Comparison of ENCODE assay signal across 8 cellular contexts in the genomic region with DNA sequence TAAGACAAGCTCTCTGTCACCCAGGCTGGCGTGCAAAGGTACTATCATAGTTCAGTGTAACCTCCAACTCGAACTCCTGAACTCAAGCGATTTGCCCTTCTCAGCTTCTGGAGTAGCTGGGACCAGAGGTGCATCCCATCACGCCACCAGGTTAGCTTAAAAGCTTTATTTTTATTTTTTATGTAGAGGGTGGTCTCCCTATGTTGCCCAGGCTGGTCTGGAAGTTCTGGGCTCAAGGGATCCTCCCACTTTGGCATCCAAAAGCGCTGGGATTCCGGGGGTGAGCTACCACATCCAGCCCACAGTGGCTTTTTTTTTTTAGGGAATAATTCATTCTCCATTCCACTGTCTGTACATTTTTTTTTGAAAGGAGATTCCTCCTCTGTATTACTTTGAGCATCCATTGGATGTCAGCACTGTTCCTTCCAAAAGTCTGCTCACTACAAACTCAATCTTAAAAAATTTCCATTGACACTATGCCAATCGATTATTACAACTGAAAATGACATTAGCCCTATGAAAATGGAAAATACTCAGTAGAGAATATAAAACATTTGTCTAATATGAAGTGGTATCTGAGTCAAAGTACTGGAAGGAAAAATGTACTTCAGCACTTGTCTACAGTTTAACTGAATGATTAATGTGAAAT. TPM values are rescaled to one million over a fixed set of nuclear protein-coding genes. Genes with fewer than 3 reads are reported as not detected.
A peak's percentile ranks its signal among the peaks of the same experiment; 100 is the strongest.
DNase-seq lines count a peak whose midpoint lies in the region; TF ChIP-seq lines count a peak whose summit lies in the region.

No MANE protein-coding gene starts in this region.

- peaks cover 21% of the 10 kb centered on the region for H3K36me3 Mint-ChIP-seq in activated naive CD4-positive, alpha-beta T cell treated with anti-CD3 and anti-CD28 coated beads for 36 hours (ENCODE audit: low read depth)

- H3K27me3 Mint-ChIP-seq in activated naive CD4-positive, alpha-beta T cell treated with anti-CD3 and anti-CD28 coated beads for 36 hours (ENCODE audit: low read depth), result no peaks in the 10 kb centered on the region

- H3K9me3 ChIP-seq in transverse colon, result no peaks in the 10 kb centered on the region

- no peaks in the 10 kb centered on the region for H3K9me3 Mint-ChIP-seq in activated naive CD4-positive, alpha-beta T cell treated with anti-CD3 and anti-CD28 coated beads for 36 hours

- H3K4me1 ChIP-seq in transverse colon, result peaks cover 27 to 68% (median 42%) of the 10 kb centered on the region in 4 donors

- peaks cover 46% of the 10 kb centered on the region for H3K4me1 Mint-ChIP-seq in activated naive CD4-positive, alpha-beta T cell treated with anti-CD3 and anti-CD28 coated beads for 36 hours (ENCODE audit: low read depth)

- no peak for TF ChIP-seq EP300 in transverse colon (IDR thresholded peaks at IDR 0.05; ENCODE audit: low read depth)

- peak overlapping the region; percentile 99 for H3K27ac Mint-ChIP-seq in activated naive CD4-positive, alpha-beta T cell treated with anti-CD3 and anti-CD28 coated beads for 36 hours

- no peak for TF ChIP-seq POLR2A in transverse colon (IDR thresholded peaks at IDR 0.05)

- CTCF ChIA-PET in activated naive CD4-positive, alpha-beta T cell treated with anti-CD3 and anti-CD28 coated beads for 36 hours (lab: Charles Lee), result interaction anchor here (0.6 to 3.3 kb wide), 25 partner anchors 10 to 817 kb away, joined by 3 to 48 read pairs (median 4); no protein-coding TSS in a partner anchor

- WGBS in transverse colon (ENCODE audit: low coverage in 1 of 2), 2 donors, result 38% methylated on average over 7 of the region's 7 CpGs

- peak; percentile 34 to 54 (median 39) for TF ChIP-seq CTCF in transverse colon (IDR thresholded peaks at IDR 0.05)

- peak overlapping the region; percentile 28 to 100 (median 98) for H3K4me3 ChIP-seq in transverse colon

- no peaks in the 10 kb centered on the region for H3K36me3 ChIP-seq in transverse colon

- no peaks in the 10 kb centered on the region for H3K27me3 ChIP-seq in transverse colon

- intact Hi-C loops in activated naive CD4-positive, alpha-beta T cell treated with anti-CD3 and anti-CD28 coated beads for 36 hours (cut with micrococcal nuclease), result loop anchor here (1.0 to 10.0 kb wide), 11 partner anchors 44 to 1238 kb away; partner anchors contain the start of gene MRPL16
- intact Hi-C loops in transverse colon (cut with DNase I; ENCODE audit: low total_unique reads), result no loop called here

- H3K4me3 Mint-ChIP-seq in activated naive CD4-positive, alpha-beta T cell treated with anti-CD3 and anti-CD28 coated beads for 36 hours, result peak overlapping the region; percentile 100

- in situ Hi-C loops in transverse colon (cut with MboI; ENCODE audit: low pct_ligation_motif_present in 1 of 4, low pct_unique_long_range_greater_than_20kb in 1 of 4, low sequenced_read_pairs in 3 of 4), result loop anchor here in 1 of 4 donors (10.0 kb wide), 1 partner anchor 568 kb away; the partner anchor contains the start of gene FAM111A

- peak; percentile 12 for DNase-seq in activated naive CD4-positive, alpha-beta T cell treated with anti-CD3 and anti-CD28 coated beads for 36 hours
- no peak for DNase-seq in activated naive CD4-positive, alpha-beta T cell (lab: John Stamatoyannopoulos, UW)
- DNase-seq in NCI-H446 (lab: John Stamatoyannopoulos, UW) (peak; percentile 20 to 23), caudate nucleus (lab: John Stamatoyannopoulos, UW) (peak in 3 of 61 donors; percentile 4 to 20 (median 8)), lung microvascular endothelial cell (ENCODE audit: low read depth in 2 of 2) (peak; percentile 48 to 61), transverse colon (no peak), NCI-H1092 (lab: John Stamatoyannopoulos, UW) (no peak), SHP77 treated with DMSO at 0.1 percent for 48 hours (lab: John Stamatoyannopoulos, UW) (no peak)

- H3K27ac ChIP-seq in caudate nucleus (ENCODE audit: low read depth, low read length) (peak overlapping the region; percentile 99), transverse colon (peak overlapping the region; percentile 100)

RNA-seq across cellular contexts. Expression of gene LPXN, which starts 1.3 kb away (rescaled TPM):
- total RNA-seq in activated naive CD4-positive, alpha-beta T cell treated with anti-CD3 and anti-CD28 coated beads for 36 hours, result 10 to 100 TPM; 84.9 to 85.1 TPM
- total RNA-seq in lung microvascular endothelial cell (2.0 and 3.1 TPM in 2 replicates), transverse colon (10 to 100 TPM in 3 of 4 donors, 1 to 10 TPM in 1; 10.0 to 18.7 (median 16.0) TPM)

RNA-seq across cellular contexts. Expression of gene ZFP91, which starts 1.9 kb away (rescaled TPM):
- 10 to 100 TPM; 30.5 to 32.6 TPM for total RNA-seq in activated naive CD4-positive, alpha-beta T cell treated with anti-CD3 and anti-CD28 coated beads for 36 hours
- total RNA-seq in lung microvascular endothelial cell (28.1 and 34.3 TPM in 2 replicates), transverse colon (10 to 100 TPM; 38.6 to 62.0 (median 56.2) TPM)

RNA-seq across cellular contexts. Expression of gene CNTF, which starts 45.5 kb away (rescaled TPM):
- total RNA-seq in activated naive CD4-positive, alpha-beta T cell treated with anti-CD3 and anti-CD28 coated beads for 36 hours, result 1 to 10 TPM in 1 of 2 experiments, under 1 TPM in 1; 0.77 to 1.1 TPM
- total RNA-seq in lung microvascular endothelial cell (0.99 and 1.1 TPM in 2 replicates), transverse colon (1 to 10 TPM in 3 of 4 donors, not detected in 1; 1.1 to 2.1 (median 1.5) TPM)

Comparison
In these comparisons a context has a peak if more than half of its experiments do, and no peak if none do; other contexts are left out.
1. DNase-seq: peak in activated naive CD4-positive, alpha-beta T cell treated with anti-CD3 and anti-CD28 coated beads for 36 hours (single experiment), NCI-H446 (2 of 2) and lung microvascular endothelial cell (2 of 2); none in activated naive CD4-positive, alpha-beta T cell (0 of 4), transverse colon (single experiment), NCI-H1092 (single experiment) and SHP77 treated with DMSO at 0.1 percent for 48 hours (single experiment).
2. RNA of gene LPXN, which starts 1.3 kb away (total RNA-seq): 84.9 to 85.1 TPM in activated naive CD4-positive, alpha-beta T cell treated with anti-CD3 and anti-CD28 coated beads for 36 hours; 10.0 to 18.7 TPM in transverse colon and 2.0 to 3.1 TPM in lung microvascular endothelial cell; every median in the first group is over 4 times any median in the second.